31 cellular contexts compared by ENCODE assay signal in the genomic region with DNA sequence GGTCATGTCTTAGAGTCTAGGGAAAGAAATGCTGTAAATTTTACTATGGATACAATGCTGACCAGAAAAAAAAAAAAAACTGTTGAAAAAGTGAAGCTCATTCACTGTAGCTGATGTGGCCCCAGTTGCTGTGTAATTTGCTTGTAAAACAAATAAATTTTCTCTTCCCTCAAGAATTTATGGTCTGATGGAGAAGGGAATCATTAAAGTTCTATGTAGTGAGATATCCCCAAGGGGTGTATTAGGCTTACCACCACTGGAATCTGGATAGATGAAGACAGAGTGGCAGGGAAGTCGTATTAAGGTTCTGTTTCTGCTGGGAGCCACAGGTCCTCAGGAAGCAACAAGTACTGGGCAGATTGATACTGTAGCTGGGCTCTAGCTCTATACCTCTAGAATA.
"Had no signal": no experiment of that assay in that cellular context is flagged by ENCODE, and none has a peak within 500 bp of the region (broad histone marks: within the 10 kb centered on the region; RNA-seq: fewer than 3 reads in every experiment).

No MANE protein-coding gene starts in this region.

- H3K4me3 ChIP-seq: adrenal gland, gastrocnemius medialis, hepatocyte, pancreas, prostate gland, thyroid gland, upper lobe of left lung, vagina had no signal

- H3K79me2 ChIP-seq: hepatocyte had no signal

- H3K27ac Mint-ChIP-seq: activated CD4-positive, alpha-beta T cell treated with anti-CD3 and anti-CD28 coated beads for 36 hours; activated CD8-positive, alpha-beta memory T cell treated with anti-CD3 and anti-CD28 coated beads, Interleukin-2, amount 10 ng/mL, durations not matched to agents 7 days and 5 days; activated CD8-positive, alpha-beta T cell treated with anti-CD3 and anti-CD28 coated beads, Interleukin-2, amount 10 ng/mL, durations not matched to agents 7 days and 5 days; activated naive CD8-positive, alpha-beta T cell; activated T-helper 2 cell treated with anti-CD3 and anti-CD28 coated beads, Interferon-gamma antibody, Interleukin-2, Interleukin-4, amounts not matched to agents 10 μg/mL and 5 μg/mL and 100 μg/mL, durations not matched to agents 14 hours and 24 hours and 36 hours; naive B cell; stimulated activated effector memory CD8-positive, alpha-beta T cell treated with anti-CD3 and anti-CD28 coated beads, Interleukin-12 subunit alpha, Interleukin-12 subunit beta, amount 100 ng/mL, for 72 hours; stimulated activated naive CD8-positive, alpha-beta T cell treated with anti-CD3 and anti-CD28 coated beads, Interleukin-15, Interleukin-2, amounts not matched to agents 100 ng/mL and 50 ng/mL, for 24 hours; T-cell had no signal

- H3K36me3 Mint-ChIP-seq: activated CD8-positive, alpha-beta memory T cell treated with anti-CD3 and anti-CD28 coated beads, Interleukin-2, amount 10 ng/mL, durations not matched to agents 7 days and 5 days; activated naive CD8-positive, alpha-beta T cell; naive B cell; stimulated activated effector memory CD8-positive, alpha-beta T cell treated with anti-CD3 and anti-CD28 coated beads, Interleukin-12 subunit alpha, Interleukin-12 subunit beta, amount 100 ng/mL, for 72 hours; T-cell had no signal

- H3K27me3 Mint-ChIP-seq: activated CD4-positive, alpha-beta T cell treated with anti-CD3 and anti-CD28 coated beads for 36 hours; activated CD8-positive, alpha-beta memory T cell treated with anti-CD3 and anti-CD28 coated beads, Interleukin-2, amount 10 ng/mL, durations not matched to agents 7 days and 5 days; activated naive CD8-positive, alpha-beta T cell; naive B cell; stimulated activated naive CD8-positive, alpha-beta T cell treated with anti-CD3 and anti-CD28 coated beads, Interleukin-15, Interleukin-2, amounts not matched to agents 100 ng/mL and 50 ng/mL, for 24 hours; T-cell had no signal

- DNase-seq: activated CD4-positive, alpha-beta T cell treated with anti-CD3 and anti-CD28 coated beads for 36 hours; activated CD4-positive, CD25-positive, alpha-beta regulatory T cell; activated CD8-positive, alpha-beta memory T cell treated with anti-CD3 and anti-CD28 coated beads, Interleukin-2, amount 10 ng/mL, durations not matched to agents 7 days and 5 days; activated CD8-positive, alpha-beta T cell treated with anti-CD3 and anti-CD28 coated beads, Interleukin-2, amount 10 ng/mL, durations not matched to agents 7 days and 5 days; activated T-cell treated with anti-CD3 and anti-CD28 coated beads, Interleukin-2, amount 50 U/mL, for 48 hours; adrenal gland; aorta; brain microvascular endothelial cell; caudate nucleus; cortex of kidney; gastrocnemius medialis; glutamatergic neuron; left colon; mammary epithelial cell; naive B cell; pancreas; retina; small intestine; stimulated activated CD4-positive, alpha-beta T cell treated with anti-CD3 and anti-CD28 coated beads, Interleukin-4, amount 100 ng/mL, for 24 hours; T-cell; thyroid gland; upper lobe of left lung had no signal

- H3K4me1 Mint-ChIP-seq: activated CD4-positive, alpha-beta T cell treated with anti-CD3 and anti-CD28 coated beads for 36 hours; activated CD8-positive, alpha-beta memory T cell treated with anti-CD3 and anti-CD28 coated beads, Interleukin-2, amount 10 ng/mL, durations not matched to agents 7 days and 5 days; naive B cell; stimulated activated effector memory CD8-positive, alpha-beta T cell treated with anti-CD3 and anti-CD28 coated beads, Interleukin-12 subunit alpha, Interleukin-12 subunit beta, amount 100 ng/mL, for 72 hours; T-cell had no signal

- H3K36me3 ChIP-seq: adrenal gland, brain microvascular endothelial cell, gastrocnemius medialis, pancreas, prostate gland, thyroid gland, upper lobe of left lung, vagina had no signal

- H3K4me2 ChIP-seq: hepatocyte had no signal

- FAIRE-seq: endothelial cell of umbilical vein, keratinocyte, pancreas, small intestine had no signal

- H3K27me3 ChIP-seq: adrenal gland, brain microvascular endothelial cell, gastrocnemius medialis, hepatocyte, pancreas, thyroid gland, upper lobe of left lung, vagina had no signal

- H3K4me1 ChIP-seq: adrenal gland, gastrocnemius medialis, pancreas, prostate gland, thyroid gland, upper lobe of left lung, vagina had no signal

- H3K9me3 ChIP-seq: adrenal gland, gastrocnemius medialis, pancreas, prostate gland, thyroid gland had no signal

- H2AFZ ChIP-seq: hepatocyte had no signal

- H3K27ac ChIP-seq: adrenal gland, brain microvascular endothelial cell, gastrocnemius medialis, hepatocyte, pancreas, prostate gland, thyroid gland, upper lobe of left lung, vagina had no signal

- H3K4me3 Mint-ChIP-seq: activated CD4-positive, alpha-beta T cell treated with anti-CD3 and anti-CD28 coated beads for 36 hours; activated CD8-positive, alpha-beta memory T cell treated with anti-CD3 and anti-CD28 coated beads, Interleukin-2, amount 10 ng/mL, durations not matched to agents 7 days and 5 days; activated CD8-positive, alpha-beta T cell treated with anti-CD3 and anti-CD28 coated beads, Interleukin-2, amount 10 ng/mL, durations not matched to agents 7 days and 5 days; activated naive CD8-positive, alpha-beta T cell; naive B cell; stimulated activated effector memory CD8-positive, alpha-beta T cell treated with anti-CD3 and anti-CD28 coated beads, Interleukin-12 subunit alpha, Interleukin-12 subunit beta, amount 100 ng/mL, for 72 hours; stimulated activated naive CD8-positive, alpha-beta T cell treated with anti-CD3 and anti-CD28 coated beads, Interleukin-15, Interleukin-2, amounts not matched to agents 100 ng/mL and 50 ng/mL, for 24 hours; T-cell had no signal
